ENCODE assay signal across 9 cellular contexts in the genomic region with DNA sequence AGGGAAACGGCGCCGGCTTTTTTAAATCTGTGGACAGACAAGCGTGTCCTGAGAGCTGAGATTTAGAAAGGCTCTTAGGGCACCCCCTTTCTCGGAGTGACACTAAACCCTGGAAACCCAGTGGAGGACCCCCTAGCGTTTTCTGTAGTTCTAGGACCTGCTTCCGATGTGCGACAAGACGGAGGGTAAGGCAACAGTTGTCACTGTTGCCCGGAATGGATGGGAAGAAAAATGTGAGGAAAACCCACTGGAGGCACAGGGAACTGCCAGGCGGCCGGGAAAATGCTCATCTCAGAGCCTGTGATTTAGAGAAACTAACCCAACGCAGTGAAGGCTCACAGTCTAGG. TPM values are rescaled to one million over a fixed set of nuclear protein-coding genes. Genes with fewer than 3 reads are reported as not detected.
DNase-seq lines count a peak whose midpoint lies in the region; ATAC-seq and TF ChIP-seq lines count a peak whose summit lies in the region.
"Had no signal": no experiment of that assay in that cellular context is flagged by ENCODE, and none has a peak within 500 bp of the region (broad histone marks: within the 10 kb centered on the region; RNA-seq: fewer than 3 reads in every experiment).

No MANE protein-coding gene starts in this region.

- TSS peak; percentile 96 for BruUV-seq in Panc1 (replicated peaks; lab: Mats Ljungman, UMichigan)

- H3K4me3 Mint-ChIP-seq in CD4-positive, alpha-beta T cell, result peak overlapping the region; percentile 87

- intact Hi-C loops in CD4-positive, alpha-beta T cell (cut with DNase I, micrococcal nuclease), result loop anchor here (1.0 to 5.0 kb wide), 6 partner anchors 10 to 645 kb away; partner anchors contain the start of genes PRELID3B (in 2 of the 2), NELFCD (in 1 of the 2) and VAPB (in 1 of the 2)
- intact Hi-C loops in Panc1 (cut with micrococcal nuclease; ENCODE audit: unreplicated experiment), result no loop called here

- no peaks in the 10 kb centered on the region for H4K20me1 ChIP-seq in neural cell (ENCODE audit: insufficient read depth)

- H3K9me3 Mint-ChIP-seq in CD4-positive, alpha-beta T cell, result no peaks in the 10 kb centered on the region

- H3K4me3 ChIP-seq in HEK293 (ENCODE audit: low read depth, low read length), result peak overlapping the region; percentile 45
- H3K4me3 ChIP-seq in Panc1 (ENCODE audit: low read depth in 2 of 2, low read length in 2 of 2), result peak overlapping the region; percentile 91 to 93
- peak overlapping the region; percentile 35 for H3K4me3 ChIP-seq in endocrine pancreas (ENCODE audit: control insufficient read depth, insufficient read depth, low read length)
- peak overlapping the region; percentile 84 for H3K4me3 ChIP-seq in neural cell (ENCODE audit: low read length)

- H3K9ac ChIP-seq in endocrine pancreas (ENCODE audit: control insufficient read depth, insufficient read depth, low read length), result peak overlapping the region; percentile 44
- H3K9ac ChIP-seq in neural cell (ENCODE audit: low read length), result peak overlapping the region; percentile 63

- H3K36me3 Mint-ChIP-seq in CD4-positive, alpha-beta T cell (ENCODE audit: low read depth), result peaks cover 88% of the 10 kb centered on the region

- peak overlapping the region; percentile 56 for H2AFZ ChIP-seq in neural cell (ENCODE audit: low read depth, low read length)

- CTCF ChIA-PET in CD4-positive, alpha-beta T cell (lab: Charles Lee), result interaction anchor here (0.9 to 2.0 kb wide), 9 partner anchors 11 to 189 kb away, joined by 3 to 5 read pairs (median 4); no protein-coding TSS in a partner anchor
- CTCF ChIA-PET in HEK293 (lab: Yijun Ruan, JAX) (interaction anchor here (0.7 to 1.0 kb wide), 2 partner anchors 55 to 916 kb away, joined by 3 to 5 read pairs; no protein-coding TSS in a partner anchor), Panc1 (lab: Charles Lee) (interaction anchor here (0.6 to 1.1 kb wide), 2 partner anchors 162 to 193 kb away, joined by 5 to 7 read pairs; no protein-coding TSS in a partner anchor)

- in situ Hi-C loops in Panc1 (cut with HindIII; ENCODE audit: low pct_unique_long_range_greater_than_20kb, low sequenced_read_pairs), result no loop called here

- H3K9me3 ChIP-seq in CD4-positive, alpha-beta T cell (ENCODE audit: control insufficient read depth, low read length), result no peaks in the 10 kb centered on the region
- H3K9me3 ChIP-seq in HEK293 (ENCODE audit: control insufficient read depth, insufficient read depth, low read depth, low read length), result no peaks in the 10 kb centered on the region
- H3K9me3 ChIP-seq in Panc1 (ENCODE audit: control insufficient read depth, insufficient read depth, low read depth, low read length), result no peaks in the 10 kb centered on the region
- H3K9me3 ChIP-seq in endocrine pancreas (ENCODE audit: control insufficient read depth, low read length), result no peaks in the 10 kb centered on the region
- H3K9me3 ChIP-seq in neural cell (ENCODE audit: low read length), result no peaks in the 10 kb centered on the region

- H3K4me1 Mint-ChIP-seq in CD4-positive, alpha-beta T cell (ENCODE audit: low read depth), result peaks cover 61% of the 10 kb centered on the region

- POLR2A ChIA-PET in CD4-positive, alpha-beta T cell (lab: Charles Lee), result interaction anchor here (0.6 to 4.1 kb wide), 34 partner anchors 9 to 726 kb away, joined by 3 to 67 read pairs (median 6); partner anchors contain the start of genes NELFCD, PRELID3B, STX16 and TUBB1
- POLR2A ChIA-PET in HEK293 (lab: Yijun Ruan, JAX) (interaction anchor here (0.7 to 2.2 kb wide), 25 partner anchors 9 to 381 kb away, joined by 3 to 28 read pairs (median 6); partner anchors contain the start of genes NELFCD, PRELID3B, STX16 and TUBB1), Panc1 (lab: Charles Lee) (interaction anchor here (0.6 to 1.0 kb wide), 3 partner anchors 10 to 1781 kb away, joined by 4 to 8 read pairs (median 4); partner anchors contain the start of gene PRELID3B)

- H3K4me2 ChIP-seq in neural cell (ENCODE audit: low read length), result peak overlapping the region; percentile 50

- H3K9me2 ChIP-seq in neural cell (ENCODE audit: insufficient read depth, low read length), result no peaks in the 10 kb centered on the region

- H3K4me1 ChIP-seq in HEK293 (ENCODE audit: control insufficient read depth, insufficient read depth, low read length), result peaks cover 7% of the 10 kb centered on the region; the same call in 1 of the 2 replicates
- H3K4me1 ChIP-seq in Panc1 (ENCODE audit: control insufficient read depth, insufficient read depth, low read length), result peaks cover 40% of the 10 kb centered on the region
- peaks cover 35% of the 10 kb centered on the region for H3K4me1 ChIP-seq in endocrine pancreas (ENCODE audit: control insufficient read depth, insufficient read depth, low read length)

- H3K27ac ChIP-seq in CD4-positive, alpha-beta T cell (ENCODE audit: low read depth, low read length), result peak overlapping the region; percentile 86
- H3K27ac ChIP-seq in HEK293 (ENCODE audit: extremely low read depth, low read depth, low read length) (peak overlapping the region; percentile 91), Panc1 (ENCODE audit: low read length) (peak overlapping the region; percentile 90), neural cell (ENCODE audit: low read length) (peak overlapping the region; percentile 74)

- no peak for ATAC-seq in CD4-positive, alpha-beta T cell (ENCODE audit: poor library complexity)
- ATAC-seq in Panc1, result peak; percentile 63
- ATAC-seq in GM21526 (IDR thresholded peaks at IDR 0.05; ENCODE audit: low FRiP score, unreplicated experiment), result no peak
- ATAC-seq in HG03521 (IDR thresholded peaks at IDR 0.05; ENCODE audit: unreplicated experiment), result no peak

- H3K79me2 ChIP-seq in neural cell (replicated peaks; ENCODE audit: insufficient read depth, low read length), result peaks cover 33% of the 10 kb centered on the region

- no peaks in the 10 kb centered on the region for H3K27me3 Mint-ChIP-seq in CD4-positive, alpha-beta T cell

- no peaks in the 10 kb centered on the region for H3F3A ChIP-seq in neural cell (ENCODE audit: insufficient read depth, low read length, poor library complexity, severe bottlenecking)

- no peak for TF ChIP-seq EP300 in neural cell (conservative IDR thresholded peaks at IDR 0.05; ENCODE audit: poor library complexity, severe bottlenecking)

- TF ChIP-seq RAD21 in neural cell (conservative IDR thresholded peaks at IDR 0.05), result peak; percentile 67

- H3K27me3 ChIP-seq in CD4-positive, alpha-beta T cell (ENCODE audit: control insufficient read depth, insufficient read depth, low read length), result no peaks in the 10 kb centered on the region
- no peaks in the 10 kb centered on the region for H3K27me3 ChIP-seq in Panc1 (ENCODE audit: control insufficient read depth, insufficient read depth, low read length)
- H3K27me3 ChIP-seq in endocrine pancreas (ENCODE audit: control insufficient read depth, insufficient read depth, low read length), result no peaks in the 10 kb centered on the region
- H3K27me3 ChIP-seq in neural cell (ENCODE audit: insufficient read depth, low read depth, low read length), result no peaks in the 10 kb centered on the region

- peak overlapping the region; percentile 87 for H3K27ac Mint-ChIP-seq in CD4-positive, alpha-beta T cell

- H3K36me3 ChIP-seq in HEK293 (ENCODE audit: control insufficient read depth in 2 of 2, insufficient read depth in 1 of 2, low read length in 2 of 2) (peaks cover 16 to 77% of the 10 kb centered on the region in 2 experiments; a peak in 2 of 3 replicates), Panc1 (ENCODE audit: control insufficient read depth, insufficient read depth, low read length) (peaks cover 69% of the 10 kb centered on the region), endocrine pancreas (ENCODE audit: control insufficient read depth, insufficient read depth, low read length) (peaks cover 3% of the 10 kb centered on the region), neural cell (ENCODE audit: insufficient read depth, low read length) (peaks cover 9% of the 10 kb centered on the region)

- no peak for TF ChIP-seq CTCF in CD4-positive, alpha-beta T cell (IDR thresholded peaks at IDR 0.05)
- TF ChIP-seq CTCF in HEK293 (tag by site-specific recombination; IDR thresholded peaks at IDR 0.05), result peak; percentile 43; the same call in 1 of the 2 replicates
- peak; percentile 11; the same call in 1 of the 2 replicates for TF ChIP-seq CTCF in Panc1 (IDR thresholded peaks at IDR 0.05)
- TF ChIP-seq CTCF in neural cell (IDR thresholded peaks at IDR 0.05; ENCODE audit: poor library complexity, severe bottlenecking), result peak; percentile 62

- DNase-seq in CD4-positive, alpha-beta T cell, result no peak
- DNase-seq in Panc1 (ENCODE audit: low read depth, low spot score) (peak; percentile 24), cerebellar nuclear complex (lab: John Stamatoyannopoulos, UW) (no peak)

TF ChIP-seq in HEK293, 187 proteins besides CTCF, POLR2A, EP300 and RAD21 (continues in another document):
- TF ChIP-seq ZNF169 (tag by site-specific recombination; IDR thresholded peaks at IDR 0.05) (no peak), ZNF19 (tag by site-specific recombination; IDR thresholded peaks at IDR 0.05; ENCODE audit: low read depth) (no peak), OVOL3 (tag by site-specific recombination; IDR thresholded peaks at IDR 0.05) (no peak), ZNF335 (tag by site-specific recombination; conservative IDR thresholded peaks at IDR 0.05) (peak; percentile 92)

TF ChIP-seq in neural cell, 6 proteins besides CTCF, POLR2A, EP300 and RAD21 (continues in another document):
- TF ChIP-seq SMC3 (conservative IDR thresholded peaks at IDR 0.05; ENCODE audit: poor library complexity) (peak; percentile 68), POLR2AphosphoS5 (IDR thresholded peaks at IDR 0.05) (no peak)

RNA-seq across cellular contexts. Expression of gene ATP5F1E, which starts 0.6 kb away (rescaled TPM):
- total RNA-seq in CD4-positive, alpha-beta T cell, result 10 to 100 TPM; 51.1 to 53.1 TPM
- 90.6 TPM for total RNA-seq in Panc1 (2021; ENCODE audit: unreplicated experiment)
- 203 TPM for polyA plus RNA-seq in Panc1 (2012; ENCODE audit: insufficient read length)
- 133 and 136 TPM in 2 replicates for polyA plus RNA-seq in neural cell
- 37.3 and 44.1 TPM in 2 replicates for polyA minus RNA-seq in neural cell

RNA-seq across cellular contexts. Expression of gene PRELID3B, which starts 9.9 kb away (rescaled TPM):
- 10 to 100 TPM; 55.8 to 59.1 TPM for total RNA-seq in CD4-positive, alpha-beta T cell
- total RNA-seq in Panc1 (2021; ENCODE audit: unreplicated experiment), result 131 TPM
- polyA plus RNA-seq in Panc1 (2012; ENCODE audit: insufficient read length), result 108 TPM
- polyA plus RNA-seq in neural cell, result 38.5 and 50.5 TPM in 2 replicates
- polyA minus RNA-seq in neural cell, result 36.1 and 38.5 TPM in 2 replicates

RNA-seq across cellular contexts. Expression of gene TUBB1, which starts 13.5 kb away (rescaled TPM):
- under 1 TPM; 0.11 to 0.17 TPM for total RNA-seq in CD4-positive, alpha-beta T cell
- not detected for total RNA-seq in Panc1 (2021; ENCODE audit: unreplicated experiment)
- 0.11 TPM for polyA plus RNA-seq in Panc1 (2012; ENCODE audit: insufficient read length)
- not detected in 2 replicates for polyA plus RNA-seq in neural cell
- not detected in 2 replicates for polyA minus RNA-seq in neural cell
- total RNA-seq: T-helper 2 cell treated with Interferon-gamma antibody and Interleukin-4, amounts not matched to agents 100 ng/mL and 5 ng/mL, for 36 hours had no signal

RNA-seq across cellular contexts. Expression of gene CTSZ, which starts 25.6 kb away (rescaled TPM):
- total RNA-seq in CD4-positive, alpha-beta T cell, result 10 to 100 TPM; 14.7 to 17.7 TPM
- total RNA-seq in Panc1 (2021; ENCODE audit: unreplicated experiment), result 113 TPM
- polyA plus RNA-seq in Panc1 (2012; ENCODE audit: insufficient read length), result 220 TPM
- 0.31 and 0.78 TPM in 2 replicates for polyA plus RNA-seq in neural cell
- polyA minus RNA-seq in neural cell, result not detected in 2 replicates

RNA-seq across cellular contexts. Expression of gene NELFCD, which starts 51.6 kb away (rescaled TPM):
- total RNA-seq in CD4-positive, alpha-beta T cell, result 10 to 100 TPM; 95.7 to 97.0 TPM
- 108 TPM for total RNA-seq in Panc1 (2021; ENCODE audit: unreplicated experiment)
- 131 TPM for polyA plus RNA-seq in Panc1 (2012; ENCODE audit: insufficient read length)
- polyA plus RNA-seq in neural cell, result 88.7 and 104 TPM in 2 replicates
- 51.4 and 57.7 TPM in 2 replicates for polyA minus RNA-seq in neural cell

Comparison
In these comparisons a context has a peak if more than half of its experiments do, and no peak if none do; other contexts are left out.
1. H3K4me3 ChIP-seq: peak in every context shown above with its lines; median percentile 92 in Panc1; 84 in neural cell; 45 in HEK293; 35 in endocrine pancreas.